Comparison of ENCODE assay signal across 8 cellular contexts in genomic region chr7:22357311-22358175, GRCh38. TPM values are rescaled to one million over a fixed set of nuclear protein-coding genes. Genes with fewer than 3 reads are reported as not detected.
A peak's percentile ranks its signal among the peaks of the same experiment; 100 is the strongest.
DNase-seq lines count a peak whose midpoint lies in the region; ATAC-seq and TF ChIP-seq lines count a peak whose summit lies in the region.

No MANE protein-coding gene starts in this region.

- H3K27me3 ChIP-seq in Loucy (ENCODE audit: insufficient read depth, low read length, poor library complexity, severe bottlenecking): no peaks in the 10 kb centered on the region
- H3K27me3 ChIP-seq in brain microvascular endothelial cell (replicated peaks): no peaks in the 10 kb centered on the region
- H3K27me3 ChIP-seq in lung (ENCODE audit: control insufficient read depth, insufficient read depth): no peaks in the 10 kb centered on the region

- peak; percentile 35 for ATAC-seq in lung (ENCODE audit: insufficient read depth, low FRiP score)
- ATAC-seq in GM19328 (IDR thresholded peaks at IDR 0.05; ENCODE audit: unreplicated experiment): no peak
- ATAC-seq in HG03108 (IDR thresholded peaks at IDR 0.05; ENCODE audit: unreplicated experiment): no peak
- ATAC-seq in GM18909 (IDR thresholded peaks at IDR 0.05; ENCODE audit: poor library complexity, unreplicated experiment): no peak

- no peak overlapping the region for H3K9ac ChIP-seq in Loucy (ENCODE audit: low read depth, low read length, poor library complexity, severe bottlenecking)

- H3K79me2 ChIP-seq in Loucy (ENCODE audit: insufficient read depth, low read length): peaks cover 22% of the 10 kb centered on the region

- H4K20me1 ChIP-seq in Loucy (ENCODE audit: insufficient read depth, low read length, poor library complexity, severe bottlenecking): no peaks in the 10 kb centered on the region

- H3K27ac ChIP-seq in brain microvascular endothelial cell: no peak overlapping the region
- H3K27ac ChIP-seq in lung (ENCODE audit: low read depth in 1 of 2, low read length in 1 of 2): peak overlapping the region in 1 of 2 donors; percentile 41

- DNase-seq in Daoy (ENCODE audit: low read depth): peak; percentile 87
- DNase-seq in brain microvascular endothelial cell: no peak
- no peak for DNase-seq in lung (ENCODE audit: low spot score)
- DNase-seq in GM10266 (ENCODE audit: extremely low spot score): no peak

- no peak overlapping the region for H2AFZ ChIP-seq in Loucy (ENCODE audit: low read length)

- H3K4me3 ChIP-seq in Loucy (ENCODE audit: low read length, poor library complexity, severe bottlenecking) (peak overlapping the region; percentile 79), brain microvascular endothelial cell (ENCODE audit: low read depth, low read length) (peak overlapping the region; percentile 20), lung (no peak overlapping the region)

- no peaks in the 10 kb centered on the region for H3K9me2 ChIP-seq in Loucy (replicated peaks; ENCODE audit: low read depth, low read length)

- peak overlapping the region; percentile 59 for H3K4me2 ChIP-seq in Loucy (ENCODE audit: low read depth, low read length, poor library complexity, severe bottlenecking)

- H3K9me3 ChIP-seq in Loucy (ENCODE audit: insufficient read depth, low read depth, low read length) (0 out of 2 replicates have a peak, but pooled peaks cover 3% of the 10 kb centered on the region), lung (ENCODE audit: control insufficient read depth in 2 of 2, insufficient read depth in 1 of 2, low read length in 1 of 2) (peaks cover 4% of the 10 kb centered on the region in 2 donors)

- H3K36me3 ChIP-seq in Loucy (ENCODE audit: insufficient read depth, low read length): no peaks in the 10 kb centered on the region
- no peaks in the 10 kb centered on the region for H3K36me3 ChIP-seq in brain microvascular endothelial cell (replicated peaks)
- H3K36me3 ChIP-seq in lung (ENCODE audit: control insufficient read depth in 2 of 2, insufficient read depth in 2 of 2, low read length in 2 of 2): no peaks in the 10 kb centered on the region

- in situ Hi-C loops in brain microvascular endothelial cell (cut with HindIII; ENCODE audit: low pct_ligation_motif_present, low sequenced_read_pairs): no loop called here

- H3F3A ChIP-seq in Loucy (ENCODE audit: low read depth): no peaks in the 10 kb centered on the region

- TF ChIP-seq CTCF in Loucy (conservative IDR thresholded peaks at IDR 0.05; ENCODE audit: low read length): no peak
- no peak for TF ChIP-seq CTCF in brain microvascular endothelial cell (IDR thresholded peaks at IDR 0.05; ENCODE audit: low read depth, low read length, missing control alignments)
- no peak for TF ChIP-seq CTCF in lung (IDR thresholded peaks at IDR 0.05; ENCODE audit: control extremely low read depth, extremely low read depth)
- TF ChIP-seq CTCF in GM10266 (IDR thresholded peaks at IDR 0.05; ENCODE audit: control insufficient read depth, insufficient read depth, low read depth, missing control alignments): no peak

- 32 to 45% methylated on average over 23 of the region's 23 CpGs for WGBS in lung, 2 donors

- H3K4me1 ChIP-seq in Loucy (ENCODE audit: insufficient read depth, low read length, poor library complexity, severe bottlenecking) (peaks cover 9% of the 10 kb centered on the region), lung (ENCODE audit: control insufficient read depth in 2 of 2, insufficient read depth in 2 of 2, low read length in 2 of 2) (peaks cover 0 to 4% of the 10 kb centered on the region in 2 donors)

RNA-seq across cellular contexts. Expression of gene RAPGEF5, which starts 0.6 kb away (rescaled TPM):
- 1.8 and 6.3 TPM in 2 replicates for total RNA-seq in Daoy (2014; rRNA removed; shearing (Covaris generic))
- total RNA-seq in lung: 100 to 1,000 TPM in 1 of 2 donors, 10 to 100 TPM in 1; 87.0 to 308 TPM
- 10 to 100 TPM; 16.1 to 35.8 TPM for polyA plus RNA-seq in lung

Comparison
In these comparisons a context has a peak if more than half of its experiments do, and no peak if none do; other contexts are left out.
1. RNA of gene RAPGEF5, which starts 0.6 kb away (total RNA-seq): 87.0 to 308 TPM in lung; 1.8 to 6.3 TPM in Daoy; every median in the first group is over 10 times any median in the second.